Comparison of ENCODE assay signal across 25 cellular contexts in genomic region chr14:30267141-30267540, GRCh38.
A peak's percentile ranks its signal among the peaks of the same experiment; 100 is the strongest.
DNase-seq lines count a peak whose midpoint lies in the region; ATAC-seq and TF ChIP-seq lines count a peak whose summit lies in the region.
"Had no signal": no experiment of that assay in that cellular context is flagged by ENCODE, and none has a peak within 500 bp of the region (broad histone marks: within the 10 kb centered on the region; RNA-seq: fewer than 3 reads in every experiment).

No MANE protein-coding gene starts in this region.

- H3K27ac Mint-ChIP-seq in MCF 10A (ENCODE audit: low read depth, unreplicated experiment), result peak overlapping the region; percentile 29
- H3K27ac Mint-ChIP-seq in activated CD8-positive, alpha-beta T cell treated with anti-CD3 and anti-CD28 coated beads, Interleukin-2, amount 10 ng/mL, durations not matched to agents 7 days and 5 days, result no peak overlapping the region
- no peak overlapping the region for H3K27ac Mint-ChIP-seq in stimulated activated naive CD8-positive, alpha-beta T cell treated with anti-CD3 and anti-CD28 coated beads, Interleukin-15, amount 100 ng/mL, for 72 hours
- H3K27ac Mint-ChIP-seq: activated CD4-positive, alpha-beta T cell treated with anti-CD3 and anti-CD28 coated beads, Interleukin-2, amount 10 ng/mL, durations not matched to agents 7 days and 5 days; dendritic cell treated with granulocyte-macrophage colony-stimulating factor and Interleukin-4, amounts not matched to agents 40 ng/mL and 50 ng/mL, for 4 days; neural progenitor cell; progenitor cell of endocrine pancreas had no signal

- WGBS in mammary epithelial cell (ENCODE audit: low coverage, missing lambda C conversion rate), result 87% methylated on average over 1 of the region's 1 CpG

- H3K4me3 Mint-ChIP-seq in MCF 10A (ENCODE audit: unreplicated experiment), result no peak overlapping the region
- H3K4me3 Mint-ChIP-seq in activated CD8-positive, alpha-beta T cell treated with anti-CD3 and anti-CD28 coated beads, Interleukin-2, amount 10 ng/mL, durations not matched to agents 7 days and 5 days, result no peak overlapping the region
- H3K4me3 Mint-ChIP-seq in stimulated activated naive CD8-positive, alpha-beta T cell treated with anti-CD3 and anti-CD28 coated beads, Interleukin-15, amount 100 ng/mL, for 72 hours, result no peak overlapping the region
- H3K4me3 Mint-ChIP-seq: activated CD4-positive, alpha-beta T cell treated with anti-CD3 and anti-CD28 coated beads, Interleukin-2, amount 10 ng/mL, durations not matched to agents 7 days and 5 days; dendritic cell treated with granulocyte-macrophage colony-stimulating factor and Interleukin-4, amounts not matched to agents 40 ng/mL and 50 ng/mL, for 4 days; neural progenitor cell had no signal

- DNase-seq in MCF 10A (ENCODE audit: unreplicated experiment) (peak; percentile 21), breast epithelium (ENCODE audit: low spot score in 2 of 2) (no peak), mammary epithelial cell (peak; percentile 26), fibroblast of villous mesenchyme (ENCODE audit: low read depth) (peak; percentile 12), islet precursor cell (no peak)
- no peak for DNase-seq in activated CD8-positive, alpha-beta T cell treated with anti-CD3 and anti-CD28 coated beads, Interleukin-2, amount 10 ng/mL, durations not matched to agents 7 days and 5 days
- no peak for DNase-seq in stimulated activated naive CD8-positive, alpha-beta T cell treated with anti-CD3 and anti-CD28 coated beads, Interleukin-15, amount 100 ng/mL, for 72 hours
- DNase-seq: activated CD4-positive, alpha-beta T cell treated with anti-CD3 and anti-CD28 coated beads, Interleukin-2, amount 10 ng/mL, durations not matched to agents 7 days and 5 days; Calu3; head of caudate nucleus; MV-4-11; NCI-H187; SHP77; stimulated activated CD4-positive, alpha-beta T cell treated with anti-CD3 and anti-CD28 coated beads, Interleukin-2, amount 100 ng/mL, for 48 hours; stimulated activated naive CD4-positive, alpha-beta T cell treated with Interleukin-2 at 50 U/mL for 16 hours; T-helper 1 cell; trophoblast cell had no signal

- no peaks in the 10 kb centered on the region for H3K27me3 Mint-ChIP-seq in MCF 10A (ENCODE audit: insufficient read depth, unreplicated experiment)
- no peaks in the 10 kb centered on the region for H3K27me3 Mint-ChIP-seq in activated CD8-positive, alpha-beta T cell treated with anti-CD3 and anti-CD28 coated beads, Interleukin-2, amount 10 ng/mL, durations not matched to agents 7 days and 5 days (ENCODE audit: low read depth)
- no peaks in the 10 kb centered on the region for H3K27me3 Mint-ChIP-seq in stimulated activated naive CD8-positive, alpha-beta T cell treated with anti-CD3 and anti-CD28 coated beads, Interleukin-15, amount 100 ng/mL, for 72 hours
- H3K27me3 Mint-ChIP-seq: activated CD4-positive, alpha-beta T cell treated with anti-CD3 and anti-CD28 coated beads, Interleukin-2, amount 10 ng/mL, durations not matched to agents 7 days and 5 days had no signal

- H3K27ac ChIP-seq in breast epithelium, result no peak overlapping the region
- H3K27ac ChIP-seq in mammary epithelial cell (ENCODE audit: insufficient read depth, low read depth, low read length), result no peak overlapping the region
- H3K27ac ChIP-seq: 22Rv1, BLaER1, HL-60, neural progenitor cell, skin epidermis had no signal

- no peaks in the 10 kb centered on the region for H3K27me3 ChIP-seq in breast epithelium
- H3K27me3 ChIP-seq in mammary epithelial cell (ENCODE audit: insufficient read depth, low read length), result no peaks in the 10 kb centered on the region
- H3K27me3 ChIP-seq: BLaER1, neural progenitor cell had no signal

- no peak for TF ChIP-seq CTCF in MCF 10A (IDR thresholded peaks at IDR 0.05; ENCODE audit: unreplicated experiment)
- TF ChIP-seq CTCF in breast epithelium (IDR thresholded peaks at IDR 0.05), result no peak
- TF ChIP-seq CTCF in mammary epithelial cell (conservative IDR thresholded peaks at IDR 0.05 in 1 of 2, IDR thresholded peaks at IDR 0.05 in 1 of 2; ENCODE audit: extremely low read depth in 1 of 2, insufficient read depth in 1 of 2, low read depth in 1 of 2, low read length in 2 of 2), result no peak
- no peak for TF ChIP-seq CTCF in fibroblast of villous mesenchyme (IDR thresholded peaks at IDR 0.05; ENCODE audit: insufficient read depth, low read depth, low read length)

- H2AFZ ChIP-seq in mammary epithelial cell (ENCODE audit: low read depth, low read length), result peak overlapping the region; percentile 52
- H2AFZ ChIP-seq: neural progenitor cell had no signal

- H3K9me3 ChIP-seq in breast epithelium (no peaks in the 10 kb centered on the region), mammary epithelial cell (replicated peaks; ENCODE audit: insufficient read depth, low read length) (no peaks in the 10 kb centered on the region)
- H3K9me3 ChIP-seq: BLaER1 had no signal

- no peak overlapping the region for H3K9ac ChIP-seq in mammary epithelial cell (ENCODE audit: insufficient read depth, low read length)
- H3K9ac ChIP-seq: BLaER1, neural progenitor cell had no signal

- no peaks in the 10 kb centered on the region for H4K20me1 ChIP-seq in mammary epithelial cell (ENCODE audit: insufficient read depth, low read length)
- H4K20me1 ChIP-seq: BLaER1 had no signal

- no peak for ATAC-seq in activated CD8-positive, alpha-beta T cell treated with anti-CD3 and anti-CD28 coated beads, Interleukin-2, amount 10 ng/mL, durations not matched to agents 7 days and 5 days
- no peak for ATAC-seq in HG03159 (IDR thresholded peaks at IDR 0.05; ENCODE audit: unreplicated experiment)
- ATAC-seq in stimulated activated naive CD8-positive, alpha-beta T cell treated with anti-CD3 and anti-CD28 coated beads, Interleukin-15, amount 100 ng/mL, for 72 hours, result no peak

- H3K4me1 Mint-ChIP-seq in MCF 10A (ENCODE audit: insufficient read depth, unreplicated experiment), result peaks cover 20% of the 10 kb centered on the region
- no peaks in the 10 kb centered on the region for H3K4me1 Mint-ChIP-seq in activated CD8-positive, alpha-beta T cell treated with anti-CD3 and anti-CD28 coated beads, Interleukin-2, amount 10 ng/mL, durations not matched to agents 7 days and 5 days (ENCODE audit: low read depth)
- H3K4me1 Mint-ChIP-seq in stimulated activated naive CD8-positive, alpha-beta T cell treated with anti-CD3 and anti-CD28 coated beads, Interleukin-15, amount 100 ng/mL, for 72 hours, result peaks cover 8% of the 10 kb centered on the region

- dilution Hi-C loops in mammary epithelial cell (cut with HindIII; ENCODE audit: low sequenced_read_pairs), result no loop called here

- BruUV-seq in MCF 10A (replicated peaks; lab: Mats Ljungman, UMichigan), result no TSS peak
- BruUV-seq in mammary epithelial cell (replicated peaks; lab: Mats Ljungman, UMichigan), result no TSS peak

- H3K4me2 ChIP-seq in mammary epithelial cell (ENCODE audit: insufficient read depth, low read depth, low read length), result peak overlapping the region; percentile 20
- H3K4me2 ChIP-seq: BLaER1, neural progenitor cell had no signal

- H3K79me2 ChIP-seq in mammary epithelial cell (ENCODE audit: insufficient read depth, low read length), result no peaks in the 10 kb centered on the region

- no peak overlapping the region for H3K4me3 ChIP-seq in breast epithelium
- no peak overlapping the region for H3K4me3 ChIP-seq in mammary epithelial cell (replicated peaks in 1 of 3; ENCODE audit: insufficient read depth in 1 of 3, low read depth in 2 of 3, low read length in 3 of 3)
- no peak overlapping the region for H3K4me3 ChIP-seq in fibroblast of villous mesenchyme (ENCODE audit: low read depth, low read length)
- H3K4me3 ChIP-seq: BLaER1, neural progenitor cell, skin epidermis had no signal

- H3K4me1 ChIP-seq in breast epithelium, result no peaks in the 10 kb centered on the region
- H3K4me1 ChIP-seq in mammary epithelial cell (ENCODE audit: insufficient read depth, low read length), result peaks cover 8% of the 10 kb centered on the region
- H3K4me1 ChIP-seq: BLaER1 had no signal

- in situ Hi-C loops in mammary epithelial cell (cut with MboI; ENCODE audit: low sequenced_read_pairs in 2 of 2), result no loop called here

- no peaks in the 10 kb centered on the region for H3K36me3 Mint-ChIP-seq in MCF 10A (ENCODE audit: insufficient read depth, unreplicated experiment)
- H3K36me3 Mint-ChIP-seq in activated CD8-positive, alpha-beta T cell treated with anti-CD3 and anti-CD28 coated beads, Interleukin-2, amount 10 ng/mL, durations not matched to agents 7 days and 5 days (ENCODE audit: low read depth), result no peaks in the 10 kb centered on the region
- H3K36me3 Mint-ChIP-seq: neural progenitor cell had no signal

- CTCF ChIA-PET in MCF 10A (lab: Yijun Ruan, JAX) (interaction anchor here (0.6 to 12.2 kb wide), 6 partner anchors 14 to 176 kb away, joined by 3 to 163 read pairs (median 4); no protein-coding TSS in a partner anchor), mammary epithelial cell (lab: Charles Lee; ENCODE audit: low non-redundant PET) (no interaction called here)
- CTCF ChIA-PET in activated CD8-positive, alpha-beta T cell treated with anti-CD3 and anti-CD28 coated beads, Interleukin-2, amount 10 ng/mL, durations not matched to agents 7 days and 5 days (lab: Charles Lee), result no interaction called here

- no peaks in the 10 kb centered on the region for H3K9me3 Mint-ChIP-seq in MCF 10A (ENCODE audit: unreplicated experiment)
- no peaks in the 10 kb centered on the region for H3K9me3 Mint-ChIP-seq in activated CD8-positive, alpha-beta T cell treated with anti-CD3 and anti-CD28 coated beads, Interleukin-2, amount 10 ng/mL, durations not matched to agents 7 days and 5 days (ENCODE audit: insufficient read depth)
- H3K9me3 Mint-ChIP-seq in stimulated activated naive CD8-positive, alpha-beta T cell treated with anti-CD3 and anti-CD28 coated beads, Interleukin-15, amount 100 ng/mL, for 72 hours, result no peaks in the 10 kb centered on the region
- H3K9me3 Mint-ChIP-seq: activated CD4-positive, alpha-beta T cell treated with anti-CD3 and anti-CD28 coated beads, Interleukin-2, amount 10 ng/mL, durations not matched to agents 7 days and 5 days; dendritic cell treated with granulocyte-macrophage colony-stimulating factor and Interleukin-4, amounts not matched to agents 40 ng/mL and 50 ng/mL, for 4 days; neural progenitor cell had no signal

- POLR2A ChIA-PET in MCF 10A (lab: Yijun Ruan, JAX), result interaction anchor here (1.4 kb wide), 1 partner anchor 8 kb away, joined by 4 read pairs; no protein-coding TSS in a partner anchor
- POLR2A ChIA-PET in activated CD8-positive, alpha-beta T cell treated with anti-CD3 and anti-CD28 coated beads, Interleukin-2, amount 10 ng/mL, durations not matched to agents 7 days and 5 days (lab: Charles Lee), result no interaction called here

- intact Hi-C loops in MCF 10A (cut with micrococcal nuclease), result no loop called here
- intact Hi-C loops in breast epithelium (cut with DNase I; ENCODE audit: low total_unique reads), result no loop called here
- intact Hi-C loops in mammary epithelial cell (cut with micrococcal nuclease), result no loop called here

- no peaks in the 10 kb centered on the region for H3K36me3 ChIP-seq in breast epithelium
- no peaks in the 10 kb centered on the region for H3K36me3 ChIP-seq in mammary epithelial cell (ENCODE audit: insufficient read depth, low read length)
- H3K36me3 ChIP-seq: BLaER1, neural progenitor cell had no signal

- no peak for TF ChIP-seq POLR2A in breast epithelium (IDR thresholded peaks at IDR 0.05)

Comparison
In these comparisons a context has a peak if more than half of its experiments do, and no peak if none do; other contexts are left out.
1. DNase-seq: peak in MCF 10A (single experiment), mammary epithelial cell (single experiment) and fibroblast of villous mesenchyme (single experiment); none in breast epithelium (0 of 2), activated CD8-positive, alpha-beta T cell treated with anti-CD3 and anti-CD28 coated beads, Interleukin-2, amount 10 ng/mL, durations not matched to agents 7 days and 5 days (single experiment), islet precursor cell (single experiment) and stimulated activated naive CD8-positive, alpha-beta T cell treated with anti-CD3 and anti-CD28 coated beads, Interleukin-15, amount 100 ng/mL, for 72 hours (0 of 2).